ENCODE assay signal across 8 cellular contexts in the genomic region with DNA sequence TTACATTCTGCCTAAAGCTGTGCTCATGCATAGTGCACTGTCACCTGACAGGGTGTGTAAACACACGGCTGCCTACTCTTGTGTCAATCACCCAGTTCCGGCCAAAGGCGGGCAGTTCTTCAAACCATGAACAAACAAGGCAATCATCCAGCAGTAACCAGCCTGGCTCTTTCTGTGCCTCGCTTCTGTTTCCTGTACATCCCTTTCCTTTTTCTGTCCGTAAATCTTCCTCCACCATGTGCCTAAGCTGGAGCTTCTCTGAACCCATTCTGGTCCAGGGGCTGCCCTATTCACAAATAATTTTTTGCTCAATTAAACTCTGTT.
DNase-seq lines count a peak whose midpoint lies in the region; ATAC-seq lines count a peak whose summit lies in the region.

No MANE protein-coding gene starts in this region.

- no peaks in the 10 kb centered on the region for H3K36me3 ChIP-seq in SJSA1

- H3K9me3 ChIP-seq in SJSA1 (replicated peaks), result no peaks in the 10 kb centered on the region

- no peaks in the 10 kb centered on the region for H3K27me3 ChIP-seq in SJSA1 (replicated peaks)

- H3K4me1 ChIP-seq in SJSA1 (replicated peaks), result peaks cover 20% of the 10 kb centered on the region

- DNase-seq in A172 (ENCODE audit: low spot score), result peak; percentile 63
- peak; percentile 65 for DNase-seq in HT1080 (ENCODE audit: low read depth)
- DNase-seq in SJSA1 (ENCODE audit: low read depth in 1 of 2, low spot score in 2 of 2), result no peak
- peak; percentile 61 for DNase-seq in left kidney (ENCODE audit: low read depth, low spot score)

- H3K4me3 ChIP-seq in SJSA1, result no peak overlapping the region

- ATAC-seq in GM18502 (IDR thresholded peaks at IDR 0.05; ENCODE audit: poor library complexity, unreplicated experiment) (no peak), GM21423 (IDR thresholded peaks at IDR 0.05; ENCODE audit: unreplicated experiment) (no peak), HG03045 (IDR thresholded peaks at IDR 0.05; ENCODE audit: unreplicated experiment) (no peak), GM18858 (IDR thresholded peaks at IDR 0.05; ENCODE audit: unreplicated experiment) (no peak)

- peak overlapping the region; percentile 47 for H3K27ac ChIP-seq in SJSA1

Comparison
In these comparisons a context has a peak if more than half of its experiments do, and no peak if none do; other contexts are left out.
1. DNase-seq: peak in A172 (single experiment), HT1080 (single experiment) and left kidney (single experiment); none in SJSA1 (0 of 2).